Comparison of ENCODE assay signal across 1 cellular context in the genomic region with DNA sequence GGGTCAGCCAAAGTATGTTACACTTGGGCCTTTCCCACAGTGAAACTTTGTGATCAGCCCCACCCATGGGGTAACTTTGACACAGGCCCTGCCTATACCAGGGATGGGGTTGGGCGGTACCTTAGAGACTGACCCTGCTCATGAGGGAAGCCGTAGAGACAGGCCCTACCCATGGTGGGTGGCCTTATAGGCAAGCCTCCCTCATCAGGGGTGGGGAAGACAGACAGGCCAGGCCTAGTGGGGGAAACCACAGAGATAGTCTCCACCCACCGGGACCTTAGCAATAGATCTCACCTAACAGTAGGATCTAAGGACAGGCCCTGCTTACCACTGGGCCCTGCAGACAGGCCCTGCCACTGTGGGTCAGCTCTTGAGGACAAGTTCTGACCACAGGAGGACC.
TF ChIP-seq lines count a peak whose summit lies in the region.

No MANE protein-coding gene starts in this region.

TF ChIP-seq in IMR-90, 13 proteins besides CTCF, POLR2A, EP300 and RAD21:
- TF ChIP-seq CEBPB (IDR thresholded peaks at IDR 0.05; ENCODE audit: low read depth, low read length) (no peak), RCOR1 (IDR thresholded peaks at IDR 0.05; ENCODE audit: insufficient replicate concordance, low read length) (no peak), BHLHE40 (IDR thresholded peaks at IDR 0.05; ENCODE audit: low read depth, low read length) (no peak), NFE2L2 (IDR thresholded peaks at IDR 0.05; ENCODE audit: low read depth, low read length) (no peak), MAZ (IDR thresholded peaks at IDR 0.05; ENCODE audit: borderline replicate concordance, low read depth, low read length) (no peak), SMC3 (IDR thresholded peaks at IDR 0.05; ENCODE audit: low read depth, low read length) (no peak)
- TF ChIP-seq, protein P1, sequence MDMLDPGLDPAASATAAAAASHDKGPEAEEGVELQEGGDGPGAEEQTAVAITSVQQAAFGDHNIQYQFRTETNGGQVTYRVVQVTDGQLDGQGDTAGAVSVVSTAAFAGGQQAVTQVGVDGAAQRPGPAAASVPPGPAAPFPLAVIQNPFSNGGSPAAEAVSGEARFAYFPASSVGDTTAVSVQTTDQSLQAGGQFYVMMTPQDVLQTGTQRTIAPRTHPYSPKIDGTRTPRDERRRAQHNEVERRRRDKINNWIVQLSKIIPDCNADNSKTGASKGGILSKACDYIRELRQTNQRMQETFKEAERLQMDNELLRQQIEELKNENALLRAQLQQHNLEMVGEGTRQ (IDR thresholded peaks at IDR 0.05; ENCODE audit: low read depth, low read length), result no peak
